ENCODE assay signal across 29 cellular contexts in the genomic region with DNA sequence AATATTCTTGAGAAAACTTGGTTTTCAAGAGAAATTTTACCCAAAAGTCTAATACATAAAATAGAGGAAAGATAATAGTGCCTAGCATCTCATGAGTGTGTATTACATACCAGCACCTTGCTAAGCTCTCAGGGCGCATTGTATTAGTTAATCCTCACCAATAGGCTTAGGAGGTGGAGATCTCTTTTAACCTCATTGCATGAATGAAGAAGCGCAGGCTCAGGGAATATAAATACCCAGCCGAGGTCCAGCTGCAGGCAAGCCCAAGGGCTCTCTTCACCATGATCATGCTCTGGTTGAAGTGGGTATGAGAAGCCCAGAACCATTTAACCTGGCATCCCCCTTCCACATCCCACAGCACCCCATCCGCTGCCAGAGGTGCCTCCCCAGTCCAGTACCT. TPM values are rescaled to one million over a fixed set of nuclear protein-coding genes. Genes with fewer than 3 reads are reported as not detected.
"Had no signal": no experiment of that assay in that cellular context is flagged by ENCODE, and none has a peak within 500 bp of the region (broad histone marks: within the 10 kb centered on the region; RNA-seq: fewer than 3 reads in every experiment).

No MANE protein-coding gene starts in this region.

- H3K9me3 ChIP-seq: esophagus squamous epithelium, left ventricle myocardium inferior, lower lobe of right lung, neutrophil, pancreas, right atrium auricular region, spleen, thoracic aorta, tibial nerve, upper lobe of left lung had no signal

- ATAC-seq: left colon; lower lobe of right lung; naive thymus-derived CD8-positive, alpha-beta T cell; pancreas; sciatic nerve; stimulated activated naive B cell treated with anti-CD40 and anti-IgM and Interleukin-4, amounts not matched to agents 10 μg/mL and 1 μg/mL and 100 μg/mL, for 72 hours had no signal

- H3K9me3 Mint-ChIP-seq: immature natural killer cell; naive thymus-derived CD8-positive, alpha-beta T cell; stimulated activated naive B cell treated with anti-CD40 and anti-IgM and Interleukin-4, amounts not matched to agents 10 μg/mL and 1 μg/mL and 100 μg/mL, for 72 hours; stimulated activated naive CD8-positive, alpha-beta T cell treated with anti-CD3 and anti-CD28 coated beads, Interleukin-15, Interleukin-2, amounts not matched to agents 100 ng/mL and 50 ng/mL, for 24 hours had no signal

- DNase-seq: dermis blood vessel endothelial cell; effector memory CD4-positive, alpha-beta T cell; erythroblast; esophagus squamous epithelium; foreskin melanocyte; hypothalamus; immature natural killer cell; islet precursor cell; kidney glomerular epithelial cell; left colon; left ventricle myocardium inferior; lower lobe of right lung; naive thymus-derived CD8-positive, alpha-beta T cell; spleen; stimulated activated CD4-positive, alpha-beta T cell treated with anti-CD3 and anti-CD28 coated beads, Interleukin-4, amount 100 ng/mL, for 4 hours; stimulated activated naive B cell treated with anti-CD40 and anti-IgM and Interleukin-4, amounts not matched to agents 10 μg/mL and 1 μg/mL and 100 μg/mL, for 72 hours; upper lobe of left lung had no signal

- H3K27me3 Mint-ChIP-seq: naive thymus-derived CD8-positive, alpha-beta T cell; stimulated activated naive CD8-positive, alpha-beta T cell treated with anti-CD3 and anti-CD28 coated beads, Interleukin-15, Interleukin-2, amounts not matched to agents 100 ng/mL and 50 ng/mL, for 24 hours had no signal

- H3K36me3 ChIP-seq: esophagus squamous epithelium, left ventricle myocardium inferior, lower lobe of right lung, neutrophil, pancreas, right atrium auricular region, spleen, thoracic aorta, tibial nerve, upper lobe of left lung had no signal

- H3K27me3 ChIP-seq: neutrophil, pancreas, right atrium auricular region, tibial nerve, upper lobe of left lung had no signal

- H3K36me3 Mint-ChIP-seq: immature natural killer cell; naive thymus-derived CD8-positive, alpha-beta T cell; stimulated activated naive B cell treated with anti-CD40 and anti-IgM and Interleukin-4, amounts not matched to agents 10 μg/mL and 1 μg/mL and 100 μg/mL, for 72 hours had no signal

- H3K4me1 ChIP-seq: pancreas had no signal

- H3K4me1 Mint-ChIP-seq: immature natural killer cell; naive thymus-derived CD8-positive, alpha-beta T cell; stimulated activated naive B cell treated with anti-CD40 and anti-IgM and Interleukin-4, amounts not matched to agents 10 μg/mL and 1 μg/mL and 100 μg/mL, for 72 hours had no signal

- H3K27ac Mint-ChIP-seq: immature natural killer cell; stimulated activated naive B cell treated with anti-CD40 and anti-IgM and Interleukin-4, amounts not matched to agents 10 μg/mL and 1 μg/mL and 100 μg/mL, for 72 hours; stimulated activated naive CD8-positive, alpha-beta T cell treated with anti-CD3 and anti-CD28 coated beads, Interleukin-15, Interleukin-2, amounts not matched to agents 100 ng/mL and 50 ng/mL, for 24 hours had no signal

- H3K4me3 Mint-ChIP-seq: immature natural killer cell; naive thymus-derived CD8-positive, alpha-beta T cell; stimulated activated naive B cell treated with anti-CD40 and anti-IgM and Interleukin-4, amounts not matched to agents 10 μg/mL and 1 μg/mL and 100 μg/mL, for 72 hours; stimulated activated naive CD8-positive, alpha-beta T cell treated with anti-CD3 and anti-CD28 coated beads, Interleukin-15, Interleukin-2, amounts not matched to agents 100 ng/mL and 50 ng/mL, for 24 hours had no signal

- H3K27ac ChIP-seq: coronary artery, esophagus squamous epithelium, left ventricle myocardium inferior, lower lobe of right lung, neutrophil, pancreas, spleen, thoracic aorta, tibial nerve, upper lobe of left lung had no signal

- H3K4me3 ChIP-seq: coronary artery, esophagus squamous epithelium, lower lobe of right lung, pancreas, right atrium auricular region, spleen, thoracic aorta, tibial nerve, upper lobe of left lung had no signal

RNA-seq across cellular contexts. Expression of a gene that starts 46.0 kb away (rescaled TPM):
- total RNA-seq: dermis blood vessel endothelial cell; mesenteric fat pad; naive thymus-derived CD8-positive, alpha-beta T cell had no signal
- polyA plus RNA-seq: immature natural killer cell; naive thymus-derived CD8-positive, alpha-beta T cell had no signal

RNA-seq across cellular contexts. Expression of a gene that starts 53.7 kb away (rescaled TPM):
- total RNA-seq: dermis blood vessel endothelial cell; esophagus squamous epithelium; left ventricle myocardium inferior; lower lobe of right lung; mesenteric fat pad; myocyte; naive thymus-derived CD8-positive, alpha-beta T cell; omental fat pad; pancreas; right atrium auricular region; sciatic nerve; spleen; thoracic aorta; tibial nerve had no signal
- polyA plus RNA-seq: immature natural killer cell; naive thymus-derived CD8-positive, alpha-beta T cell; pancreas had no signal

RNA-seq across cellular contexts. Expression of a gene that starts 59.1 kb away (rescaled TPM):
- total RNA-seq: naive thymus-derived CD8-positive, alpha-beta T cell had no signal
- polyA plus RNA-seq: immature natural killer cell; naive thymus-derived CD8-positive, alpha-beta T cell; neural cell; pancreas had no signal
